Comparison of ENCODE assay signal across 16 cellular contexts in the genomic region with DNA sequence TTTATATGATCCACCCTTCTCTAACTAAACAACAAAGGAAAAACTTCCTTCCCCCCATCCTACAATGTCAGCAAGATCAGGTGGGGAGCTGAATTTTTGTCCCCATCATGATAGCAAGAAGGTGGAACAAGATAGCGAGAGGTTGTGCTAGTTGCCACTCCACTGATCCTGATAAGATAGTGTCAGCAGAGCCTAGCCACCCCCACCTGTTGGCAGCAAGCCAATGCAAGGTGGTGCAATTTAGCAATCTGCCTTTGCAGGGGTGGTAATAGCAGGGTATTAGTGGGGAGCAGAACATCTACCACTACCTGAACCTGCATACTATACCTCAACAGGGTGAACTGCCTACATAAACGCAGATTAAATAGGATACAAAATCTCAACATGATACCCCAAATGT.
DNase-seq lines count a peak whose midpoint lies in the region; ATAC-seq and TF ChIP-seq lines count a peak whose summit lies in the region.
"Had no signal": no experiment of that assay in that cellular context is flagged by ENCODE, and none has a peak within 500 bp of the region (broad histone marks: within the 10 kb centered on the region; RNA-seq: fewer than 3 reads in every experiment).

No MANE protein-coding gene starts in this region.

- TF ChIP-seq CTCF in HEK293 (tag by site-specific recombination; IDR thresholded peaks at IDR 0.05) (no peak), vagina (IDR thresholded peaks at IDR 0.05) (no peak), body of pancreas (IDR thresholded peaks at IDR 0.05) (no peak)

- TF ChIP-seq POLR2A in vagina (IDR thresholded peaks at IDR 0.05) (no peak), body of pancreas (IDR thresholded peaks at IDR 0.05) (no peak)

- no peak overlapping the region for H2AK5ac ChIP-seq in neuronal stem cell (ENCODE audit: low read depth, low read length)

- H3K18ac ChIP-seq in neuronal stem cell (ENCODE audit: low read length): no peak overlapping the region

- H3K27me3 ChIP-seq in vagina (no peaks in the 10 kb centered on the region), body of pancreas (no peaks in the 10 kb centered on the region), neuronal stem cell (ENCODE audit: control insufficient read depth in 3 of 3, insufficient read depth in 3 of 3, low read depth in 1 of 3, low read length in 3 of 3) (no peaks in the 10 kb centered on the region)

- H2BK5ac ChIP-seq in neuronal stem cell (ENCODE audit: low read length): no peak overlapping the region

- no peak overlapping the region for H2BK15ac ChIP-seq in neuronal stem cell (ENCODE audit: low read length)

- no peak overlapping the region for H3K27ac ChIP-seq in HEK293 (ENCODE audit: extremely low read depth, low read depth, low read length)
- H3K27ac ChIP-seq in vagina: no peak overlapping the region
- H3K27ac ChIP-seq in body of pancreas: no peak overlapping the region
- no peak overlapping the region for H3K27ac ChIP-seq in neuronal stem cell (replicated peaks; ENCODE audit: low read length)

- no peaks in the 10 kb centered on the region for H3K9me3 ChIP-seq in HEK293 (ENCODE audit: control insufficient read depth, insufficient read depth, low read depth, low read length)
- H3K9me3 ChIP-seq in vagina: no peaks in the 10 kb centered on the region
- no peaks in the 10 kb centered on the region for H3K9me3 ChIP-seq in body of pancreas
- H3K9me3 ChIP-seq in neuronal stem cell (replicated peaks in 1 of 2; ENCODE audit: control insufficient read depth in 2 of 2, insufficient read depth in 1 of 2, low read depth in 1 of 2, low read length in 2 of 2): no peaks in the 10 kb centered on the region
- H3K9me3 ChIP-seq: HAP-1 had no signal

- CTCF ChIA-PET in HEK293 (lab: Yijun Ruan, JAX): interaction anchor here (0.8 kb wide), 1 partner anchor 94 kb away, joined by 3 read pairs; no protein-coding TSS in a partner anchor

- no peak overlapping the region for H2BK120ac ChIP-seq in neuronal stem cell (ENCODE audit: low read depth, low read length)

- POLR2A ChIA-PET in HEK293 (lab: Yijun Ruan, JAX): no interaction called here

- H3K4ac ChIP-seq in neuronal stem cell (ENCODE audit: low read length): no peak overlapping the region

- H3K36me3 ChIP-seq in HEK293 (ENCODE audit: control insufficient read depth in 2 of 2, insufficient read depth in 1 of 2, low read length in 2 of 2): no peaks in the 10 kb centered on the region
- no peaks in the 10 kb centered on the region for H3K36me3 ChIP-seq in vagina
- H3K36me3 ChIP-seq in body of pancreas (replicated peaks in 1 of 2; ENCODE audit: insufficient read depth in 1 of 2, low read depth in 2 of 2): no peaks in the 10 kb centered on the region
- H3K36me3 ChIP-seq in neuronal stem cell (replicated peaks in 1 of 2; ENCODE audit: control insufficient read depth in 2 of 2, insufficient read depth in 2 of 2, low read length in 2 of 2): no peaks in the 10 kb centered on the region
- H3K36me3 ChIP-seq: HAP-1 had no signal

- H3K4me1 ChIP-seq in HEK293 (ENCODE audit: control insufficient read depth, insufficient read depth, low read length): no peaks in the 10 kb centered on the region
- no peaks in the 10 kb centered on the region for H3K4me1 ChIP-seq in vagina
- no peaks in the 10 kb centered on the region for H3K4me1 ChIP-seq in body of pancreas
- no peaks in the 10 kb centered on the region for H3K4me1 ChIP-seq in neuronal stem cell (ENCODE audit: control insufficient read depth in 2 of 2, insufficient read depth in 1 of 2, low read depth in 1 of 2, low read length in 2 of 2)
- H3K4me1 ChIP-seq: HAP-1 had no signal

- no peak overlapping the region for H3K14ac ChIP-seq in neuronal stem cell (ENCODE audit: low read length)

- intact Hi-C loops in vagina (cut with DNase I): no loop called here
- intact Hi-C loops in body of pancreas (cut with DNase I): no loop called here

- H3K9ac ChIP-seq in neuronal stem cell (ENCODE audit: low read depth, low read length, poor library complexity): no peak overlapping the region

- ATAC-seq in left lobe of liver (peak; percentile 64), body of pancreas (no peak)
- ATAC-seq: GM23338 had no signal

- no peak overlapping the region for H2BK12ac ChIP-seq in neuronal stem cell (ENCODE audit: low read length)

- H2AFZ ChIP-seq in neuronal stem cell (ENCODE audit: low read length): no peak overlapping the region
- H2AFZ ChIP-seq: GM23338 had no signal

- no peak overlapping the region for H3K4me2 ChIP-seq in neuronal stem cell (ENCODE audit: insufficient read depth, low read length, poor library complexity, severe bottlenecking)
- H3K4me2 ChIP-seq: GM23338 had no signal

- no peak overlapping the region for H3K23ac ChIP-seq in neuronal stem cell (ENCODE audit: low read depth, low read length, poor library complexity)

- H4K8ac ChIP-seq in neuronal stem cell (ENCODE audit: low read depth, low read length): no peak overlapping the region

- H3K79me1 ChIP-seq in neuronal stem cell (ENCODE audit: low read depth, low read length): no peaks in the 10 kb centered on the region

- H4K91ac ChIP-seq in neuronal stem cell (ENCODE audit: low read depth, low read length, poor library complexity): no peak overlapping the region

- WGBS in body of pancreas, 2 donors: 82 to 90% methylated on average over 2 of the region's 2 CpGs
- no CpG with 5 or more reads among the region's 2 CpGs for WGBS in neuronal stem cell (ENCODE audit: extremely low coverage in 2 of 2, insufficient read length in 2 of 2, insufficient replicate concordance in 1 of 2), 2 donors

- DNase-seq in NCI-H82 (lab: John Stamatoyannopoulos, UW) (peak; percentile 12), NCI-H82 treated with DMSO at 0.1 percent for 48 hours (lab: John Stamatoyannopoulos, UW; ENCODE audit: unreplicated experiment) (no peak), left lobe of liver (ENCODE audit: low spot score) (peak; percentile 58), vagina (ENCODE audit: extremely low spot score in 2 of 2) (peak; percentile 18 to 64), body of pancreas (no peak), neuronal stem cell (ENCODE audit: low spot score) (no peak)
- DNase-seq: C1 segment of cervical spinal cord; Calu3; CD4-positive, alpha-beta memory T cell; COR-L47; DMS53; DMS79 treated with DMSO at 0.1 percent for 48 hours; GF-D8 had no signal

- H3K4me3 ChIP-seq in HEK293 (ENCODE audit: low read depth, low read length) (no peak overlapping the region), vagina (no peak overlapping the region), body of pancreas (no peak overlapping the region), neuronal stem cell (ENCODE audit: low read length in 2 of 2) (no peak overlapping the region)
- H3K4me3 ChIP-seq: GM23338, HAP-1 had no signal

TF ChIP-seq in HEK293, 187 proteins besides CTCF, POLR2A, EP300 and RAD21:
- TF ChIP-seq REST (tag by site-specific recombination; IDR thresholded peaks at IDR 0.05) (no peak), SCRT2 (tag by site-specific recombination; IDR thresholded peaks at IDR 0.05) (0 out of 2 replicates have a peak, but pooled peaks have one; percentile 43)

Comparison
In these comparisons a context has a peak if more than half of its experiments do, and no peak if none do; other contexts are left out.
1. DNase-seq: peak in NCI-H82 (single experiment), left lobe of liver (single experiment) and vagina (2 of 2); none in NCI-H82 treated with DMSO at 0.1 percent for 48 hours (single experiment), body of pancreas (0 of 4) and neuronal stem cell (single experiment).